ENCODE assay signal across 15 cellular contexts in the genomic region with DNA sequence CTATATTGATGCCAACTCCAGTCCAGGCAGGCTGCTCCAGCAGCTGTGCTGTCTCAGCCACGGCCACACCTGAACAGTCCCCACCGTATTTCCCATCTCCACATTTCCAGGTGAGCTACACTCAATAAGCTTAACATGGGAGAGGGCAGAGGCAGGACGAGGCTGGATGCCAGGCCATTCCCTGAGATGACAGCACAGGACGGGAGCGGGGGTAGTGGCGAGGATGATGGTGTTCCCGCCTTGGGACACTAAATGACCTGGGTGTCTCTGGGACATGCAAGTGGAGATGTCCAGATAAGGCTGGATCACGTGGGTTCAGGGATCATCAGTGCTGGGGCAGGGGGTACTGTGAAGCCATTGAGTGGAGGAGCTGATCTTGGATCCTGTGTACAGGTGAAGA. TPM values are rescaled to one million over a fixed set of nuclear protein-coding genes. Genes with fewer than 3 reads are reported as not detected.
DNase-seq lines count a peak whose midpoint lies in the region; ATAC-seq and TF ChIP-seq lines count a peak whose summit lies in the region.
"Had no signal": no experiment of that assay in that cellular context is flagged by ENCODE, and none has a peak within 500 bp of the region (broad histone marks: within the 10 kb centered on the region; RNA-seq: fewer than 3 reads in every experiment).

No MANE protein-coding gene starts in this region.

- H3K4me2 ChIP-seq in BLaER1: peak overlapping the region; percentile 71; the same call in 1 of the 2 replicates

- no peaks in the 10 kb centered on the region for H3K27me3 ChIP-seq in BLaER1
- peaks cover 0 to 11% (median 0%) of the 10 kb centered on the region in 4 donors for H3K27me3 ChIP-seq in esophagus muscularis mucosa
- H3K27me3 ChIP-seq in sigmoid colon: no peaks in the 10 kb centered on the region
- H3K27me3 ChIP-seq in upper lobe of left lung: no peaks in the 10 kb centered on the region
- H3K27me3 ChIP-seq in gastrocnemius medialis: no peaks in the 10 kb centered on the region

- H3K36me3 Mint-ChIP-seq in HFFc6 (ENCODE audit: low read depth): no peaks in the 10 kb centered on the region

- in situ Hi-C loops in gastrocnemius medialis (cut with MboI; ENCODE audit: low sequenced_read_pairs in 4 of 4): no loop called here

- H3K27ac ChIP-seq in BLaER1: no peak overlapping the region
- H3K27ac ChIP-seq in esophagus muscularis mucosa (replicated peaks in 1 of 4): peak overlapping the region; percentile 41 to 66 (median 50)
- H3K27ac ChIP-seq in sigmoid colon: no peak overlapping the region
- no peak overlapping the region for H3K27ac ChIP-seq in upper lobe of left lung
- peak overlapping the region in 2 of 4 donors; percentile 21 to 41 for H3K27ac ChIP-seq in gastrocnemius medialis

- H3K9ac ChIP-seq in BLaER1: no peak overlapping the region

- H3K4me3 ChIP-seq in BLaER1: no peak overlapping the region
- H3K4me3 ChIP-seq in esophagus muscularis mucosa: no peak overlapping the region
- no peak overlapping the region for H3K4me3 ChIP-seq in sigmoid colon
- no peak overlapping the region for H3K4me3 ChIP-seq in upper lobe of left lung
- H3K4me3 ChIP-seq in gastrocnemius medialis: no peak overlapping the region

- H3K36me3 ChIP-seq in BLaER1: no peaks in the 10 kb centered on the region
- no peaks in the 10 kb centered on the region for H3K36me3 ChIP-seq in esophagus muscularis mucosa
- H3K36me3 ChIP-seq in sigmoid colon: no peaks in the 10 kb centered on the region
- H3K36me3 ChIP-seq in upper lobe of left lung: no peaks in the 10 kb centered on the region
- no peaks in the 10 kb centered on the region for H3K36me3 ChIP-seq in gastrocnemius medialis

- H4K20me1 ChIP-seq in BLaER1: 0 out of 2 replicates have a peak, but pooled peaks cover under 1% of the 10 kb centered on the region

- peak overlapping the region; percentile 96 for H3K27ac Mint-ChIP-seq in HFFc6

- no peak for TF ChIP-seq CTCF in HFFc6 (IDR thresholded peaks at IDR 0.05)
- TF ChIP-seq CTCF in esophagus muscularis mucosa (IDR thresholded peaks at IDR 0.05): no peak
- TF ChIP-seq CTCF in sigmoid colon (IDR thresholded peaks at IDR 0.05): no peak
- no peak for TF ChIP-seq CTCF in upper lobe of left lung (IDR thresholded peaks at IDR 0.05)
- no peak for TF ChIP-seq CTCF in gastrocnemius medialis (IDR thresholded peaks at IDR 0.05 in 4 of 5, conservative IDR thresholded peaks at IDR 0.05 in 1 of 5)

- no peaks in the 10 kb centered on the region for H3K27me3 Mint-ChIP-seq in HFFc6 (ENCODE audit: insufficient read depth)

- H3K4me1 ChIP-seq in BLaER1 (peaks cover 67% of the 10 kb centered on the region), esophagus muscularis mucosa (peaks cover 2 to 35% (median 29%) of the 10 kb centered on the region in 4 donors), sigmoid colon (no peaks in the 10 kb centered on the region), upper lobe of left lung (no peaks in the 10 kb centered on the region), gastrocnemius medialis (no peaks in the 10 kb centered on the region)

- H3K4me3 Mint-ChIP-seq in HFFc6: no peak overlapping the region; the same call in 1 of the 2 replicates

- no peaks in the 10 kb centered on the region for H3K9me3 ChIP-seq in BLaER1
- H3K9me3 ChIP-seq in esophagus muscularis mucosa: no peaks in the 10 kb centered on the region
- H3K9me3 ChIP-seq in sigmoid colon: no peaks in the 10 kb centered on the region
- no peaks in the 10 kb centered on the region for H3K9me3 ChIP-seq in upper lobe of left lung
- H3K9me3 ChIP-seq in gastrocnemius medialis: no peaks in the 10 kb centered on the region

- DNase-seq in HFFc6: no peak
- DNase-seq in esophagus muscularis mucosa (ENCODE audit: extremely low spot score): no peak
- DNase-seq in sigmoid colon: peak; percentile 66
- no peak for DNase-seq in NOMO-1 treated with DMSO at 0.1 percent for 48 hours (lab: John Stamatoyannopoulos, UW; ENCODE audit: unreplicated experiment)
- DNase-seq in foreskin melanocyte: no peak
- DNase-seq in upper lobe of left lung: no peak
- no peak for DNase-seq in gastrocnemius medialis
- DNase-seq: C1 segment of cervical spinal cord, DMS153, MM.1S, NCI-H1105 treated with DMSO at 0.1 percent for 48 hours, NCI-H187 treated with DMSO at 0.1 percent for 48 hours, NCI-H2171 treated with DMSO at 0.1 percent for 48 hours, NCI-H510A treated with DMSO at 0.1 percent for 48 hours had no signal

- no peaks in the 10 kb centered on the region for H3K9me3 Mint-ChIP-seq in HFFc6

- ATAC-seq in upper lobe of left lung (ENCODE audit: low FRiP score in 2 of 2) (no peak), gastrocnemius medialis (no peak)

- peaks cover 53% of the 10 kb centered on the region for H3K4me1 Mint-ChIP-seq in HFFc6 (ENCODE audit: low read depth)

- TF ChIP-seq EP300 in esophagus muscularis mucosa (IDR thresholded peaks at IDR 0.05) (no peak), sigmoid colon (IDR thresholded peaks at IDR 0.05) (no peak), upper lobe of left lung (IDR thresholded peaks at IDR 0.05) (no peak)

- 86% methylated on average over 6 of the region's 8 CpGs for WGBS in esophagus muscularis mucosa
- WGBS in sigmoid colon, 2 donors: 78 to 84% methylated on average over 8 of the region's 8 CpGs
- 75 to 85% methylated on average over 8 of the region's 8 CpGs for WGBS in upper lobe of left lung, 2 donors

- TF ChIP-seq POLR2A in esophagus muscularis mucosa (IDR thresholded peaks at IDR 0.05; ENCODE audit: low read depth) (no peak), sigmoid colon (IDR thresholded peaks at IDR 0.05) (no peak), upper lobe of left lung (IDR thresholded peaks at IDR 0.05) (no peak), gastrocnemius medialis (IDR thresholded peaks at IDR 0.05) (no peak)

- intact Hi-C loops in esophagus muscularis mucosa (cut with DNase I) (no loop called here), sigmoid colon (cut with DNase I) (no loop called here), gastrocnemius medialis (cut with DNase I; ENCODE audit: low total_unique reads) (no loop called here)

RNA-seq across cellular contexts. Expression of gene HSPA12A, which starts 29.5 kb away (rescaled TPM):
- total RNA-seq in HFFc6 (2021; fragmentation: NEBNext Ultra II Directional; extraction: Animal tissue kit (Norgen Biotek cat#: 25700)): 10 to 100 TPM; 16.6 to 19.4 (median 17.7) TPM
- total RNA-seq in esophagus muscularis mucosa (10 to 100 TPM; 16.4 to 24.5 (median 22.2) TPM), sigmoid colon (10 to 100 TPM; 12.3 to 17.4 (median 15.4) TPM), upper lobe of left lung (10 to 100 TPM in 2 of 6 donors, 1 to 10 TPM in 4; 4.2 to 11.6 (median 6.1) TPM), gastrocnemius medialis (1 to 10 TPM; 4.5 to 6.0 (median 4.9) TPM)
- 1 to 10 TPM; 1.4 to 3.6 (median 3.0) TPM for polyA plus RNA-seq in sigmoid colon

Comparison
In these comparisons a context has a peak if more than half of its experiments do, and no peak if none do; other contexts are left out.
1. H3K27ac ChIP-seq: peak in esophagus muscularis mucosa (4 of 4); none in BLaER1 (single experiment), sigmoid colon (0 of 4) and upper lobe of left lung (0 of 4).